In the genomic region with DNA sequence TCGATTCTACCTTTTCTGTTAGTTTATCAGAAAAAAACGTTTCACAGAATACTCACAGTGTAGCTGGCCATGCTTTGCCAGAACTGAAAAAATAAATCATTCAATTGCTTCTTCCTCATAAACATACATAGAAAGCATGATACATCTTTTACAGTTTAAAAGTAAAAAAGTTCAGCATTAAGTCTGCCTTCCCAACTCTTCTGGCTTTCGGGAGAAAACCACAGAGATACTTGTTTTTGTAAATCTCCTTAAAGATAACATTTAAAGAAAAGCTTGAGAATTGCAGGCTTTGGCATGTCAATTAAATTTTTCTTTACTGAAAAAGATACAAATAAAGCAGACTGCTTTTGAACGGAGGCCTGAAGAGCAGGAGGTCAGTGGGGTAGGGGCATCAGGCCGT, we compare ENCODE assay signal across 26 cellular contexts.
A peak's percentile ranks its signal among the peaks of the same experiment; 100 is the strongest.
DNase-seq lines count a peak whose midpoint lies in the region; ATAC-seq and TF ChIP-seq lines count a peak whose summit lies in the region.
"Had no signal": no experiment of that assay in that cellular context is flagged by ENCODE, and none has a peak within 500 bp of the region (broad histone marks: within the 10 kb centered on the region; RNA-seq: fewer than 3 reads in every experiment).

No MANE protein-coding gene starts in this region.

- H3K4me1 ChIP-seq in heart right ventricle = peaks cover 12 to 83% (median 71%) of the 10 kb centered on the region in 9 donors
- H3K4me1 ChIP-seq in skeletal muscle tissue (ENCODE audit: control insufficient read depth in 3 of 3, insufficient read depth in 3 of 3, low read length in 3 of 3) = peaks cover 14 to 22% (median 20%) of the 10 kb centered on the region in 3 donors
- peaks cover 7 to 11% of the 10 kb centered on the region in 2 donors for H3K4me1 ChIP-seq in aorta (ENCODE audit: control insufficient read depth in 1 of 2, insufficient read depth in 2 of 2, low read length in 2 of 2)
- H3K4me1 ChIP-seq: BLaER1, Caco-2 had no signal

- H3K27ac Mint-ChIP-seq in mesothelial cell of epicardium = peak overlapping the region; percentile 90
- H3K27ac Mint-ChIP-seq: stimulated activated naive B cell treated with anti-CD40 and anti-IgM and Interleukin-4, amounts not matched to agents 10 μg/mL and 1 μg/mL and 100 μg/mL, for 72 hours; T-helper 2 cell treated with Interferon-gamma antibody and Interleukin-4, amounts not matched to agents 5 μg/mL and 100 μg/mL, for 36 hours had no signal

- TF ChIP-seq CTCF in heart right ventricle (IDR thresholded peaks at IDR 0.05) (no peak), mesothelial cell of epicardium (IDR thresholded peaks at IDR 0.05; ENCODE audit: unreplicated experiment) (no peak)

- in situ Hi-C loops in KBM-7 (cut with MboI; ENCODE audit: low pct_unique_long_range_greater_than_20kb, low sequenced_read_pairs) = no loop called here

- no peaks in the 10 kb centered on the region for H3K9me3 ChIP-seq in heart right ventricle
- no peaks in the 10 kb centered on the region for H3K9me3 ChIP-seq in skeletal muscle tissue (ENCODE audit: control insufficient read depth in 3 of 3, low read length in 3 of 3)
- no peaks in the 10 kb centered on the region for H3K9me3 ChIP-seq in aorta (ENCODE audit: control insufficient read depth, low read length)
- H3K9me3 ChIP-seq: A549, adrenal gland, BLaER1, Caco-2, left lung, neutrophil had no signal

- H3K27me3 ChIP-seq in heart right ventricle = no peaks in the 10 kb centered on the region
- no peaks in the 10 kb centered on the region for H3K27me3 ChIP-seq in skeletal muscle tissue (ENCODE audit: control insufficient read depth in 3 of 3, insufficient read depth in 3 of 3, low read length in 3 of 3)
- no peaks in the 10 kb centered on the region for H3K27me3 ChIP-seq in aorta (ENCODE audit: control insufficient read depth in 1 of 2, insufficient read depth in 2 of 2, low read length in 1 of 2)
- H3K27me3 ChIP-seq: adrenal gland, BLaER1, left lung, neutrophil had no signal

- H3K4me3 Mint-ChIP-seq in mesothelial cell of epicardium = no peak overlapping the region
- H3K4me3 Mint-ChIP-seq: central memory CD8-positive, alpha-beta T cell; stimulated activated naive B cell treated with anti-CD40 and anti-IgM and Interleukin-4, amounts not matched to agents 10 μg/mL and 1 μg/mL and 100 μg/mL, for 72 hours; T-helper 2 cell treated with Interferon-gamma antibody and Interleukin-4, amounts not matched to agents 5 μg/mL and 100 μg/mL, for 36 hours had no signal

- peaks cover 15% of the 10 kb centered on the region for H3K36me3 Mint-ChIP-seq in mesothelial cell of epicardium

- no peaks in the 10 kb centered on the region for H3K27me3 Mint-ChIP-seq in mesothelial cell of epicardium (ENCODE audit: low read depth)
- H3K27me3 Mint-ChIP-seq: central memory CD8-positive, alpha-beta T cell; stimulated activated naive B cell treated with anti-CD40 and anti-IgM and Interleukin-4, amounts not matched to agents 10 μg/mL and 1 μg/mL and 100 μg/mL, for 72 hours had no signal

- H3K4me3 ChIP-seq in heart right ventricle (no peak overlapping the region), skeletal muscle tissue (ENCODE audit: low read length in 3 of 3) (no peak overlapping the region), aorta (ENCODE audit: low read length in 2 of 2) (no peak overlapping the region)
- H3K4me3 ChIP-seq: A549, adrenal gland, BLaER1, left lung had no signal

- peaks cover 0 to 71% (median 24%) of the 10 kb centered on the region in 9 donors for H3K36me3 ChIP-seq in heart right ventricle
- peaks cover 3 to 17% (median 15%) of the 10 kb centered on the region in 3 donors for H3K36me3 ChIP-seq in skeletal muscle tissue (ENCODE audit: control insufficient read depth in 3 of 3, insufficient read depth in 3 of 3, low read length in 3 of 3)
- peaks cover 4 to 8% of the 10 kb centered on the region in 2 donors for H3K36me3 ChIP-seq in aorta (ENCODE audit: control insufficient read depth in 1 of 2, insufficient read depth in 2 of 2, low read length in 1 of 2)

- 59 to 67% methylated on average over 5 of the region's 5 CpGs for WGBS in heart right ventricle, 2 donors
- WGBS in aorta, 2 donors = 6 to 9% methylated on average over 5 of the region's 5 CpGs

- H3K27ac ChIP-seq in heart right ventricle = peak overlapping the region in 8 of 10 donors; percentile 45 to 81 (median 70)
- peak overlapping the region; percentile 31 for H3K27ac ChIP-seq in skeletal muscle tissue (ENCODE audit: low read depth, low read length)
- H3K27ac ChIP-seq in aorta (ENCODE audit: low read depth in 1 of 2, low read length in 2 of 2) = peak overlapping the region; percentile 61
- H3K27ac ChIP-seq: A549, BLaER1, KMS-11, left lung, neutrophil, WERI-Rb-1 had no signal

- no peak for DNase-seq in heart right ventricle
- DNase-seq in cardiac septum (ENCODE audit: low spot score) = no peak
- no peak for DNase-seq in mesothelial cell of epicardium (ENCODE audit: low spot score in 2 of 2, unreplicated experiment in 2 of 2)
- no peak for DNase-seq in aorta
- DNase-seq in putamen (ENCODE audit: low spot score) = no peak
- DNase-seq in KBM-7 = no peak
- DNase-seq: activated CD4-positive, alpha-beta T cell treated with anti-CD3 and anti-CD28 coated beads, Interleukin-2, amount 50 U/mL, for 4 hours; activated effector memory CD4-positive, alpha-beta T cell treated with anti-CD3 and anti-CD28 coated beads, Interleukin-2, amount 50 U/mL, for 16 hours; adrenal gland; Caco-2; left lung; NCI-H1048; NCI-H187 treated with DMSO at 0.1 percent for 48 hours; NCI-H226; stimulated activated naive B cell treated with anti-CD40 and anti-IgM and Interleukin-4, amounts not matched to agents 10 μg/mL and 1 μg/mL and 100 μg/mL, for 72 hours; WERI-Rb-1 had no signal

- H3K9ac ChIP-seq in skeletal muscle tissue (ENCODE audit: low read depth in 1 of 3, low read length in 3 of 3) = no peak overlapping the region
- H3K9ac ChIP-seq: BLaER1, KMS-11 had no signal

- ATAC-seq in heart right ventricle (no peak), aorta (ENCODE audit: low FRiP score) (no peak), HG02798 (IDR thresholded peaks at IDR 0.05; ENCODE audit: poor library complexity, unreplicated experiment) (no peak)
- ATAC-seq: A549; left lung; Panc1; sciatic nerve; stimulated activated naive B cell treated with anti-CD40 and anti-IgM and Interleukin-4, amounts not matched to agents 10 μg/mL and 1 μg/mL and 100 μg/mL, for 72 hours had no signal

- intact Hi-C loops in heart right ventricle (cut with DNase I) = no loop called here
- intact Hi-C loops in cardiac septum (cut with DNase I) = no loop called here
- intact Hi-C loops in aorta (cut with DNase I) = loop anchor here in 1 of 2 donors (5.0 kb wide), 1 partner anchor 198 kb away; no protein-coding TSS in a partner anchor

- peaks cover 73% of the 10 kb centered on the region for H3K4me1 Mint-ChIP-seq in mesothelial cell of epicardium
- H3K4me1 Mint-ChIP-seq: central memory CD8-positive, alpha-beta T cell; stimulated activated naive B cell treated with anti-CD40 and anti-IgM and Interleukin-4, amounts not matched to agents 10 μg/mL and 1 μg/mL and 100 μg/mL, for 72 hours had no signal

- no peaks in the 10 kb centered on the region for H3K9me3 Mint-ChIP-seq in mesothelial cell of epicardium
- H3K9me3 Mint-ChIP-seq: central memory CD8-positive, alpha-beta T cell; stimulated activated naive B cell treated with anti-CD40 and anti-IgM and Interleukin-4, amounts not matched to agents 10 μg/mL and 1 μg/mL and 100 μg/mL, for 72 hours; T-helper 2 cell treated with Interferon-gamma antibody and Interleukin-4, amounts not matched to agents 5 μg/mL and 100 μg/mL, for 36 hours had no signal
